ENCODE assay signal across 9 cellular contexts in the genomic region with DNA sequence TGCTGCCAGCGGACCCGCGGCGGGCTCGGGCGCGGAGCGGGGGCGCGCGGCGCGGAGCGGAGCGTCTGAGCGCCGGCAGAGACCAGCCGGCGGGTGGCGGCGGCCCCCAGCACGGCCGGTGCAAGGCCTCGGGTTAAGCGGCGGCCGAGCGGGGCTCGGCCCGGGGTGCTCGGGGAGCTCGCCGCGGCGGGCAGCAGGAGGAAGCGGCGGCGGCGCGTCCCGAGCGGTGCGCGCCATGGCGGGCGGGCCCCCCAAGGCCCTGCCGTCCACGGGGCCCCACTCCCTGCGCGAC. TPM values are rescaled to one million over a fixed set of nuclear protein-coding genes. Genes with fewer than 3 reads are reported as not detected.
A peak's percentile ranks its signal among the peaks of the same experiment; 100 is the strongest.
DNase-seq lines count a peak whose midpoint lies in the region; ATAC-seq and TF ChIP-seq lines count a peak whose summit lies in the region.
"Had no signal": no experiment of that assay in that cellular context is flagged by ENCODE, and none has a peak within 500 bp of the region (broad histone marks: within the 10 kb centered on the region; RNA-seq: fewer than 3 reads in every experiment).

No MANE protein-coding gene starts in this region.

- no peaks in the 10 kb centered on the region for H3K9me3 ChIP-seq in CD4-positive, alpha-beta T cell (ENCODE audit: control insufficient read depth, low read length)

- TF ChIP-seq CTCF in CD4-positive, alpha-beta T cell (IDR thresholded peaks at IDR 0.05): no peak

- no peaks in the 10 kb centered on the region for H3K27me3 Mint-ChIP-seq in CD4-positive, alpha-beta T cell

- POLR2A ChIA-PET in CD4-positive, alpha-beta T cell (lab: Charles Lee): interaction anchor here (1.3 to 4.2 kb wide), 5 partner anchors 9 to 371 kb away, joined by 3 to 37 read pairs (median 4); partner anchors contain the start of genes HSDL2, INIP and KIAA1958

- peaks cover 57% of the 10 kb centered on the region for H3K4me1 Mint-ChIP-seq in stimulated activated effector memory CD8-positive, alpha-beta T cell treated with anti-CD3 and anti-CD28 coated beads, Interleukin-12 subunit alpha, Interleukin-12 subunit beta, amount 100 ng/mL, for 72 hours
- peaks cover 64% of the 10 kb centered on the region for H3K4me1 Mint-ChIP-seq in CD4-positive, alpha-beta T cell (ENCODE audit: low read depth)

- H3K27ac ChIP-seq in CD4-positive, alpha-beta T cell (ENCODE audit: low read depth, low read length): no peak overlapping the region

- CTCF ChIA-PET in CD4-positive, alpha-beta T cell (lab: Charles Lee): interaction anchor here (1.2 to 1.8 kb wide), 2 partner anchors 31 to 42 kb away, joined by 3 to 8 read pairs; no protein-coding TSS in a partner anchor

- H3K4me3 Mint-ChIP-seq in stimulated activated effector memory CD8-positive, alpha-beta T cell treated with anti-CD3 and anti-CD28 coated beads, Interleukin-12 subunit alpha, Interleukin-12 subunit beta, amount 100 ng/mL, for 72 hours: peak overlapping the region; percentile 80
- no peak overlapping the region for H3K4me3 Mint-ChIP-seq in CD4-positive, alpha-beta T cell

- no peak for DNase-seq in left ventricle myocardium superior
- DNase-seq in stimulated activated effector memory CD8-positive, alpha-beta T cell treated with anti-CD3 and anti-CD28 coated beads, Interleukin-12 subunit alpha, Interleukin-12 subunit beta, amount 100 ng/mL, for 72 hours (ENCODE audit: low spot score in 2 of 2): no peak
- DNase-seq in CD4-positive, alpha-beta T cell: no peak
- no peak for DNase-seq in COLO668 (lab: John Stamatoyannopoulos, UW; ENCODE audit: unreplicated experiment)
- no peak for DNase-seq in NCI-H446 (lab: John Stamatoyannopoulos, UW)
- no peak for DNase-seq in NCI-H1048 (lab: John Stamatoyannopoulos, UW)

- no peaks in the 10 kb centered on the region for H3K27me3 ChIP-seq in CD4-positive, alpha-beta T cell (ENCODE audit: control insufficient read depth, insufficient read depth, low read length)

- H3K27ac Mint-ChIP-seq in stimulated activated effector memory CD8-positive, alpha-beta T cell treated with anti-CD3 and anti-CD28 coated beads, Interleukin-12 subunit alpha, Interleukin-12 subunit beta, amount 100 ng/mL, for 72 hours: peak overlapping the region; percentile 93
- H3K27ac Mint-ChIP-seq in CD4-positive, alpha-beta T cell: no peak overlapping the region

- peak; percentile 44 for ATAC-seq in GM19397 (IDR thresholded peaks at IDR 0.05; ENCODE audit: unreplicated experiment)
- ATAC-seq in SK-N-SH treated with all-trans-retinoic acid at 6 μM for 48 hours: peak; percentile 13
- ATAC-seq in left ventricle myocardium superior: peak; percentile 13
- ATAC-seq in stimulated activated effector memory CD8-positive, alpha-beta T cell treated with anti-CD3 and anti-CD28 coated beads, Interleukin-12 subunit alpha, Interleukin-12 subunit beta, amount 100 ng/mL, for 72 hours: no peak
- no peak for ATAC-seq in CD4-positive, alpha-beta T cell (ENCODE audit: poor library complexity)

- intact Hi-C loops in left ventricle myocardium superior (cut with micrococcal nuclease): no loop called here
- intact Hi-C loops in CD4-positive, alpha-beta T cell (cut with DNase I, micrococcal nuclease): loop anchor here (1.0 to 10.0 kb wide), 5 partner anchors 32 to 856 kb away; partner anchors contain the start of genes INIP (in 1 of the 2), KIAA1958 (in 1 of the 2) and UGCG (in 1 of the 2)

- peaks cover 7% of the 10 kb centered on the region for H3K36me3 Mint-ChIP-seq in stimulated activated effector memory CD8-positive, alpha-beta T cell treated with anti-CD3 and anti-CD28 coated beads, Interleukin-12 subunit alpha, Interleukin-12 subunit beta, amount 100 ng/mL, for 72 hours
- H3K36me3 Mint-ChIP-seq in CD4-positive, alpha-beta T cell (ENCODE audit: low read depth): no peaks in the 10 kb centered on the region

- H3K9me3 Mint-ChIP-seq in stimulated activated effector memory CD8-positive, alpha-beta T cell treated with anti-CD3 and anti-CD28 coated beads, Interleukin-12 subunit alpha, Interleukin-12 subunit beta, amount 100 ng/mL, for 72 hours: no peaks in the 10 kb centered on the region
- no peaks in the 10 kb centered on the region for H3K9me3 Mint-ChIP-seq in CD4-positive, alpha-beta T cell
- H3K9me3 Mint-ChIP-seq: activated CD4-positive, alpha-beta memory T cell treated with anti-CD3 and anti-CD28 coated beads, Interleukin-2, amount 10 ng/mL, durations not matched to agents 7 days and 5 days had no signal

TF ChIP-seq in SK-N-SH treated with all-trans-retinoic acid at 6 μM for 48 hours, 23 proteins besides CTCF, POLR2A, EP300 and RAD21:
- TF ChIP-seq ZNF70 (CRISPR knock-in tag; IDR thresholded peaks at IDR 0.05): no peak
- no peak for TF ChIP-seq ZC3H10 (CRISPR knock-in tag; IDR thresholded peaks at IDR 0.05)
- TF ChIP-seq ZFP3 (CRISPR knock-in tag; IDR thresholded peaks at IDR 0.05): no peak
- no peak for TF ChIP-seq PPARA (CRISPR knock-in tag; IDR thresholded peaks at IDR 0.05; ENCODE audit: borderline replicate concordance)

RNA-seq across cellular contexts. Expression of gene SNX30, which starts 0.2 kb away (rescaled TPM):
- total RNA-seq in left ventricle myocardium superior: 4.3 TPM
- total RNA-seq in CD4-positive, alpha-beta T cell: 1 to 10 TPM; 5.2 to 5.8 TPM

RNA-seq across cellular contexts. Expression of gene INIP, which starts 32.8 kb away (rescaled TPM):
- 15.1 TPM for total RNA-seq in left ventricle myocardium superior
- total RNA-seq in CD4-positive, alpha-beta T cell: 1 to 10 TPM; 7.8 to 9.1 TPM

Comparison
In these comparisons a context has a peak if more than half of its experiments do, and no peak if none do; other contexts are left out.
1. ATAC-seq: peak in GM19397 (single experiment), SK-N-SH treated with all-trans-retinoic acid at 6 μM for 48 hours (single experiment) and left ventricle myocardium superior (single experiment); none in stimulated activated effector memory CD8-positive, alpha-beta T cell treated with anti-CD3 and anti-CD28 coated beads, Interleukin-12 subunit alpha, Interleukin-12 subunit beta, amount 100 ng/mL, for 72 hours (single experiment) and CD4-positive, alpha-beta T cell (single experiment).